25 cellular contexts compared by ENCODE assay signal in genomic region chr21:29330797-29331196, GRCh38. TPM values are rescaled to one million over a fixed set of nuclear protein-coding genes. Genes with fewer than 3 reads are reported as not detected.
DNase-seq lines count a peak whose midpoint lies in the region; ATAC-seq, FAIRE-seq and TF ChIP-seq lines count a peak whose summit lies in the region.
"Had no signal": no experiment of that assay in that cellular context is flagged by ENCODE, and none has a peak within 500 bp of the region (broad histone marks: within the 10 kb centered on the region; RNA-seq: fewer than 3 reads in every experiment).

No MANE protein-coding gene starts in this region.

- no peak overlapping the region for H3K4me3 Mint-ChIP-seq in WTC11

- H3K4me1 ChIP-seq in ACC112 (ENCODE audit: control insufficient read depth, insufficient read depth, low read length, unreplicated experiment) (peaks cover 40% of the 10 kb centered on the region), IMR-90 (ENCODE audit: control insufficient read depth, insufficient read depth, low read length) (peaks cover 16% of the 10 kb centered on the region), kidney (ENCODE audit: control insufficient read depth in 1 of 2, insufficient read depth in 1 of 2, low read depth in 1 of 2, low read length in 2 of 2) (no peaks in the 10 kb centered on the region), smooth muscle cell (ENCODE audit: low read depth) (peaks cover 27% of the 10 kb centered on the region), transverse colon (peaks cover 0 to 14% (median 0%) of the 10 kb centered on the region in 4 donors)

- no peak overlapping the region for H4K91ac ChIP-seq in IMR-90 (ENCODE audit: insufficient read depth, low read depth, low read length)

- H3K4me3 ChIP-seq in ACC112 (ENCODE audit: low read depth, low read length) (no peak overlapping the region), IMR-90 (ENCODE audit: insufficient read depth, low read depth, low read length) (no peak overlapping the region), kidney (ENCODE audit: low read length in 2 of 2) (no peak overlapping the region), smooth muscle cell (no peak overlapping the region), transverse colon (no peak overlapping the region)
- H3K4me3 ChIP-seq: SK-N-MC had no signal

- peaks cover 32% of the 10 kb centered on the region for H3F3A ChIP-seq in smooth muscle cell (ENCODE audit: low read depth)

- H4K20me1 ChIP-seq in IMR-90 (ENCODE audit: insufficient read depth, low read length) (peaks cover 46% of the 10 kb centered on the region), smooth muscle cell (ENCODE audit: low read depth) (peaks cover 95% of the 10 kb centered on the region)

- CTCF ChIA-PET in IMR-90 (lab: Yijun Ruan, JAX) (interaction anchor here (0.7 to 2.0 kb wide), 2 partner anchors 43 to 166 kb away, joined by 3 to 5 read pairs; no protein-coding TSS in a partner anchor), WTC11 (lab: Charles Lee) (interaction anchor here (0.7 to 1.4 kb wide), 2 partner anchors 46 to 483 kb away, joined by 3 read pairs; no protein-coding TSS in a partner anchor)

- no peak overlapping the region for H3K14ac ChIP-seq in IMR-90 (replicated peaks; ENCODE audit: low read depth, low read length)

- no peak overlapping the region for H2BK15ac ChIP-seq in IMR-90 (ENCODE audit: low read depth, low read length)

- H3K27ac Mint-ChIP-seq in WTC11: no peak overlapping the region

- peak overlapping the region; percentile 61 for H2BK5ac ChIP-seq in IMR-90 (ENCODE audit: low read depth, low read length, poor library complexity, severe bottlenecking)

- no peaks in the 10 kb centered on the region for H3K9me3 Mint-ChIP-seq in WTC11

- H3K4ac ChIP-seq in IMR-90 (ENCODE audit: low read depth, low read length): no peak overlapping the region

- no peak overlapping the region for H3K23ac ChIP-seq in IMR-90 (ENCODE audit: low read depth, low read length)

- no peak overlapping the region for H2AFZ ChIP-seq in ACC112 (ENCODE audit: low read length, unreplicated experiment)
- H2AFZ ChIP-seq in IMR-90 (replicated peaks; ENCODE audit: low read length, poor library complexity): no peak overlapping the region
- no peak overlapping the region for H2AFZ ChIP-seq in smooth muscle cell (ENCODE audit: low read depth)

- peaks cover 73% of the 10 kb centered on the region for H3K79me2 ChIP-seq in ACC112 (ENCODE audit: control insufficient read depth, insufficient read depth, low read length, unreplicated experiment)
- H3K79me2 ChIP-seq in smooth muscle cell (ENCODE audit: low read depth): peaks cover 86% of the 10 kb centered on the region

- DNase-seq in IMR-90 (no peak), kidney (no peak), smooth muscle cell (lab: John Stamatoyannopoulos, UW; ENCODE audit: unreplicated experiment) (no peak), transverse colon (no peak), WTC11 (ENCODE audit: low spot score) (no peak)
- no peak for DNase-seq in effector CD8-positive, alpha-beta T cell (lab: John Stamatoyannopoulos, UW)
- DNase-seq: 8988T, C1 segment of cervical spinal cord, Calu3, DMS79 treated with DMSO at 0.1 percent for 48 hours, KBM-7, NCI-H2029, NCI-H226, NCI-H510A, NCI-H69, SHP77 treated with DMSO at 0.1 percent for 48 hours, SW 1271 had no signal

- intact Hi-C loops in IMR-90 (cut with micrococcal nuclease) (no loop called here), kidney (cut with DNase I) (no loop called here), transverse colon (cut with DNase I; ENCODE audit: low total_unique reads) (no loop called here)

- H3K27me3 ChIP-seq in ACC112 (ENCODE audit: insufficient read depth, low read length) (no peaks in the 10 kb centered on the region), IMR-90 (ENCODE audit: control insufficient read depth, insufficient read depth, low read length) (no peaks in the 10 kb centered on the region), smooth muscle cell (ENCODE audit: low read depth) (no peaks in the 10 kb centered on the region), transverse colon (no peaks in the 10 kb centered on the region)

- H3K79me1 ChIP-seq in IMR-90 (ENCODE audit: low read depth in 1 of 2, low read length in 2 of 2): peaks cover 23 to 57% of the 10 kb centered on the region in 2 experiments

- H3K9me3 ChIP-seq in IMR-90 (ENCODE audit: control insufficient read depth, insufficient read depth, low read length): no peaks in the 10 kb centered on the region
- H3K9me3 ChIP-seq in kidney (ENCODE audit: control insufficient read depth in 1 of 2, low read length in 2 of 2): no peaks in the 10 kb centered on the region
- H3K9me3 ChIP-seq in smooth muscle cell (replicated peaks; ENCODE audit: low read depth): no peaks in the 10 kb centered on the region
- H3K9me3 ChIP-seq in transverse colon: no peaks in the 10 kb centered on the region

- H3K9ac ChIP-seq in IMR-90 (ENCODE audit: low read depth, low read length): no peak overlapping the region
- no peak overlapping the region for H3K9ac ChIP-seq in kidney (ENCODE audit: low read length in 2 of 2)
- H3K9ac ChIP-seq in smooth muscle cell (ENCODE audit: low read depth): no peak overlapping the region

- H3K18ac ChIP-seq in IMR-90 (ENCODE audit: low read depth, low read length): no peak overlapping the region

- TF ChIP-seq EP300 in transverse colon (IDR thresholded peaks at IDR 0.05; ENCODE audit: low read depth): no peak

- H2AK9ac ChIP-seq in IMR-90 (replicated peaks; ENCODE audit: low read depth, low read length, poor library complexity): no peak overlapping the region

- H3K27ac ChIP-seq in ACC112 (ENCODE audit: low read depth, low read length) (peak overlapping the region; percentile 52), IMR-90 (ENCODE audit: insufficient read depth, low read length) (no peak overlapping the region), kidney (ENCODE audit: low read depth in 2 of 2, low read length in 2 of 2) (no peak overlapping the region), smooth muscle cell (ENCODE audit: low read depth) (peak overlapping the region; percentile 57), transverse colon (no peak overlapping the region)
- H3K27ac ChIP-seq: SK-N-MC had no signal

- FAIRE-seq in kidney (lab: Jason Lieb, UNC): peak; percentile 23
- FAIRE-seq: GM12892, GM19239, HepG2 had no signal

- TF ChIP-seq CTCF in IMR-90 (conservative IDR thresholded peaks at IDR 0.05; ENCODE audit: low read depth, low read length) (no peak), kidney (IDR thresholded peaks at IDR 0.05; ENCODE audit: borderline replicate concordance, extremely low read depth, insufficient read depth) (no peak), smooth muscle cell (IDR thresholded peaks at IDR 0.05; ENCODE audit: borderline replicate concordance, insufficient read depth, poor library complexity, severe bottlenecking) (no peak), transverse colon (IDR thresholded peaks at IDR 0.05) (no peak), WTC11 (IDR thresholded peaks at IDR 0.05) (no peak)

- no TSS peak for BruUV-seq in IMR-90 (replicated peaks; lab: Mats Ljungman, UMichigan)

- no peak overlapping the region for H4K8ac ChIP-seq in IMR-90 (ENCODE audit: low read depth in 2 of 2, low read length in 2 of 2)

- POLR2A ChIA-PET in IMR-90 (lab: Charles Lee; ENCODE audit: unreplicated experiment) (no interaction called here), WTC11 (lab: Charles Lee) (no interaction called here)

- H2BK20ac ChIP-seq in IMR-90 (ENCODE audit: low read depth, low read length): no peak overlapping the region

- no peak overlapping the region for H2BK120ac ChIP-seq in IMR-90 (ENCODE audit: low read depth, low read length)

- WGBS in IMR-90 (ENCODE audit: extremely low coverage in 2 of 2, insufficient read length in 1 of 2), 2 experiments: no CpG with 5 or more reads among the region's 1 CpG
- WGBS in smooth muscle cell (ENCODE audit: low lambda C conversion rate): 98% methylated on average over 1 of the region's 1 CpG
- WGBS in transverse colon (ENCODE audit: low coverage in 1 of 2), 2 donors: 70% methylated on average over 1 of the region's 1 CpG

- H4K5ac ChIP-seq in IMR-90 (ENCODE audit: low read depth, low read length): no peak overlapping the region

- H3K4me2 ChIP-seq in IMR-90 (ENCODE audit: low read depth, low read length) (no peak overlapping the region), smooth muscle cell (no peak overlapping the region)

- in situ Hi-C loops in IMR-90 (cut with MboI; ENCODE audit: low sequenced_read_pairs) (no loop called here), transverse colon (cut with MboI; ENCODE audit: low pct_ligation_motif_present in 1 of 4, low pct_unique_long_range_greater_than_20kb in 1 of 4, low sequenced_read_pairs in 3 of 4) (no loop called here)

- no peak overlapping the region for H3K56ac ChIP-seq in IMR-90 (ENCODE audit: extremely low read depth, insufficient read depth, low read length)

- H3K36me3 ChIP-seq in ACC112 (ENCODE audit: insufficient read depth, low read length) (peaks cover 29% of the 10 kb centered on the region), IMR-90 (ENCODE audit: control insufficient read depth, insufficient read depth, low read length) (peaks cover 29% of the 10 kb centered on the region), kidney (ENCODE audit: control insufficient read depth in 1 of 2, insufficient read depth in 2 of 2, low read length in 2 of 2) (peaks cover 3 to 11% of the 10 kb centered on the region in 2 donors), smooth muscle cell (ENCODE audit: low read depth) (peaks cover 32% of the 10 kb centered on the region), transverse colon (peaks cover 0 to 22% (median 9%) of the 10 kb centered on the region in 4 donors)

- H3K4me1 Mint-ChIP-seq in WTC11: no peaks in the 10 kb centered on the region

- dilution Hi-C loops in IMR-90 (cut with HindIII; ENCODE audit: low sequenced_read_pairs, unreplicated experiment): no loop called here

- TF ChIP-seq POLR2A in IMR-90 (IDR thresholded peaks at IDR 0.05; ENCODE audit: low read depth, low read length) (no peak), transverse colon (IDR thresholded peaks at IDR 0.05) (no peak)

- no peak for TF ChIP-seq RAD21 in IMR-90 (IDR thresholded peaks at IDR 0.05; ENCODE audit: low read length)

- H2AK5ac ChIP-seq in IMR-90 (ENCODE audit: low read depth, low read length): no peak overlapping the region

- ATAC-seq in IMR-90 (ENCODE audit: low read depth) (no peak), HG03457 (IDR thresholded peaks at IDR 0.05; ENCODE audit: unreplicated experiment) (no peak), WTC11 (no peak)
- ATAC-seq: HCT116, HepG2, Panc1 had no signal

- no peaks in the 10 kb centered on the region for H3K27me3 Mint-ChIP-seq in WTC11 (ENCODE audit: low read depth)

- H3K36me3 Mint-ChIP-seq in WTC11: peaks cover 23% of the 10 kb centered on the region

- H3K9me1 ChIP-seq in IMR-90 (ENCODE audit: insufficient read depth, low read length): peaks cover 15% of the 10 kb centered on the region

RNA-seq across cellular contexts. Expression of gene BACH1, which starts 32.1 kb away (rescaled TPM):
- total RNA-seq in IMR-90 (2012; rRNA removed) (108 and 132 TPM in 2 replicates), kidney (85.1 TPM), smooth muscle cell (103 and 113 TPM in 2 replicates), transverse colon (10 to 100 TPM; 31.8 to 92.1 (median 42.0) TPM), WTC11 (2021) (46.2 to 48.7 TPM (median 47.8 TPM) in 3 replicates)
- polyA plus RNA-seq in IMR-90 (2012; rRNA removed) (19.6 and 23.1 TPM in 2 replicates), kidney (ENCODE audit: insufficient read depth, low read depth, low replicate concordance) (5.6 TPM), smooth muscle cell (26.3 and 29.5 TPM in 2 replicates)
- polyA plus RNA-seq in IMR-90 (2012; cell fraction: cytosol; rRNA removed): 8.3 and 11.9 TPM in 2 replicates
- polyA plus RNA-seq in IMR-90 (2012; cell fraction: nucleus; rRNA removed; ENCODE audit: low replicate concordance): 7.9 and 44.3 TPM in 2 replicates

Comparison
In these comparisons a context has a peak if more than half of its experiments do, and no peak if none do; other contexts are left out.
1. H3K27ac ChIP-seq: peak in ACC112 (single experiment) and smooth muscle cell (single experiment); none in IMR-90 (single experiment), kidney (0 of 2) and transverse colon (0 of 4).